In the genomic region with DNA sequence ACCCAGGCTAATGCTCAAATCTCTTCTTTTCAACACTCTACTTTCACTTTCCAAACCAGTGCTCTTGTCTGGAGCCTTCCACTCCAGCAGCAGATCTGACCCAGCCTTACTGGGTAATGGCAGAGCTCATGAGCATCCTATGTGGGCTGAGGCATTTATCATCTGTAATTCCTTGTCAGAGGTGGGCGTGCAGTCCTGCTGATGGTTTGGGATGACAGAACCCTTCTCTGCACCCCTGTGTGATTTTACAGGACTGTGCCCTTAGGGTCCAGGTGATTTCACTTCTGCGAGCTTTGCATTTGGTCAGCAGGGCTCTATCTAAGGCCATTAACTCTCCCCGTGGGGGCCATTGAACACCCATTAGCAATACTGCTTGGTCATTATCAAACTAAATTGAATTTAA, we compare ENCODE assay signal across 2 cellular contexts.
TF ChIP-seq lines count a peak whose summit lies in the region.

No MANE protein-coding gene starts in this region.

TF ChIP-seq in HEK293, 187 proteins besides CTCF, POLR2A, EP300 and RAD21 (continued from another document):
- TF ChIP-seq ZNF221 (tag by site-specific recombination; IDR thresholded peaks at IDR 0.05; ENCODE audit: borderline replicate concordance) (no peak), ZSCAN30 (tag by site-specific recombination; IDR thresholded peaks at IDR 0.05) (no peak), ZNF311 (tag by site-specific recombination; IDR thresholded peaks at IDR 0.05; ENCODE audit: borderline replicate concordance) (no peak), ZIC2 (tag by site-specific recombination; IDR thresholded peaks at IDR 0.05) (peak; percentile 96), ZNF610 (tag by site-specific recombination; IDR thresholded peaks at IDR 0.05; ENCODE audit: borderline replicate concordance) (no peak), MYNN (tag by site-specific recombination; IDR thresholded peaks at IDR 0.05; ENCODE audit: borderline replicate concordance) (no peak), GFI1B (tag by site-specific recombination; IDR thresholded peaks at IDR 0.05) (0 out of 2 replicates have a peak, but pooled peaks have one; percentile 17), GLIS1 (tag by site-specific recombination; IDR thresholded peaks at IDR 0.05) (peak; percentile 57), ZNF324 (tag by site-specific recombination; IDR thresholded peaks at IDR 0.05) (no peak), EGR2 (tag by site-specific recombination; IDR thresholded peaks at IDR 0.05; ENCODE audit: low read depth) (peak; percentile 72), ZBTB17 (tag by site-specific recombination; IDR thresholded peaks at IDR 0.05) (peak; percentile 52)

TF ChIP-seq in SK-N-SH, 30 proteins besides CTCF, POLR2A, EP300 and RAD21 (continued from another document):
- TF ChIP-seq, protein P1, sequence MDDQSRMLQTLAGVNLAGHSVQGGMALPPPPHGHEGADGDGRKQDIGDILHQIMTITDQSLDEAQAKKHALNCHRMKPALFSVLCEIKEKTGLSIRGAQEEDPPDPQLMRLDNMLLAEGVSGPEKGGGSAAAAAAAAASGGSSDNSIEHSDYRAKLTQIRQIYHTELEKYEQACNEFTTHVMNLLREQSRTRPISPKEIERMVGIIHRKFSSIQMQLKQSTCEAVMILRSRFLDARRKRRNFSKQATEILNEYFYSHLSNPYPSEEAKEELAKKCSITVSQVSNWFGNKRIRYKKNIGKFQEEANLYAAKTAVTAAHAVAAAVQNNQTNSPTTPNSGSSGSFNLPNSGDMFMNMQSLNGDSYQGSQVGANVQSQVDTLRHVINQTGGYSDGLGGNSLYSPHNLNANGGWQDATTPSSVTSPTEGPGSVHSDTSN (IDR thresholded peaks at IDR 0.05), result no peak
- TF ChIP-seq YY1 (IDR thresholded peaks at IDR 0.05; ENCODE audit: low read depth) (no peak), JUND (IDR thresholded peaks at IDR 0.05) (no peak), FOSL2 (IDR thresholded peaks at IDR 0.05; ENCODE audit: borderline replicate concordance, low read depth) (no peak), TAF1 (IDR thresholded peaks at IDR 0.05; ENCODE audit: borderline replicate concordance, low read depth, low read length) (no peak), TCF12 (IDR thresholded peaks at IDR 0.05) (peak; percentile 32; the same call in 1 of the 2 replicates), MEF2A (IDR thresholded peaks at IDR 0.05; ENCODE audit: borderline replicate concordance, low read depth) (no peak), GATA2 (CRISPR knock-in tag; IDR thresholded peaks at IDR 0.05) (peak; percentile 91), CHD2 (IDR thresholded peaks at IDR 0.05; ENCODE audit: low read length, partially characterized antibody) (peak; percentile 88), NRF1 (IDR thresholded peaks at IDR 0.05; ENCODE audit: low read depth, low read length) (no peak), RXRA (IDR thresholded peaks at IDR 0.05; ENCODE audit: borderline replicate concordance, low read depth) (no peak), MXI1 (IDR thresholded peaks at IDR 0.05; ENCODE audit: low read depth, low read length) (peak; percentile 81), NFIC (IDR thresholded peaks at IDR 0.05; ENCODE audit: borderline replicate concordance) (no peak), RCOR1 (IDR thresholded peaks at IDR 0.05; ENCODE audit: low read length) (peak; percentile 92; the same call in 1 of the 2 replicates)
- TF ChIP-seq, protein P2, sequence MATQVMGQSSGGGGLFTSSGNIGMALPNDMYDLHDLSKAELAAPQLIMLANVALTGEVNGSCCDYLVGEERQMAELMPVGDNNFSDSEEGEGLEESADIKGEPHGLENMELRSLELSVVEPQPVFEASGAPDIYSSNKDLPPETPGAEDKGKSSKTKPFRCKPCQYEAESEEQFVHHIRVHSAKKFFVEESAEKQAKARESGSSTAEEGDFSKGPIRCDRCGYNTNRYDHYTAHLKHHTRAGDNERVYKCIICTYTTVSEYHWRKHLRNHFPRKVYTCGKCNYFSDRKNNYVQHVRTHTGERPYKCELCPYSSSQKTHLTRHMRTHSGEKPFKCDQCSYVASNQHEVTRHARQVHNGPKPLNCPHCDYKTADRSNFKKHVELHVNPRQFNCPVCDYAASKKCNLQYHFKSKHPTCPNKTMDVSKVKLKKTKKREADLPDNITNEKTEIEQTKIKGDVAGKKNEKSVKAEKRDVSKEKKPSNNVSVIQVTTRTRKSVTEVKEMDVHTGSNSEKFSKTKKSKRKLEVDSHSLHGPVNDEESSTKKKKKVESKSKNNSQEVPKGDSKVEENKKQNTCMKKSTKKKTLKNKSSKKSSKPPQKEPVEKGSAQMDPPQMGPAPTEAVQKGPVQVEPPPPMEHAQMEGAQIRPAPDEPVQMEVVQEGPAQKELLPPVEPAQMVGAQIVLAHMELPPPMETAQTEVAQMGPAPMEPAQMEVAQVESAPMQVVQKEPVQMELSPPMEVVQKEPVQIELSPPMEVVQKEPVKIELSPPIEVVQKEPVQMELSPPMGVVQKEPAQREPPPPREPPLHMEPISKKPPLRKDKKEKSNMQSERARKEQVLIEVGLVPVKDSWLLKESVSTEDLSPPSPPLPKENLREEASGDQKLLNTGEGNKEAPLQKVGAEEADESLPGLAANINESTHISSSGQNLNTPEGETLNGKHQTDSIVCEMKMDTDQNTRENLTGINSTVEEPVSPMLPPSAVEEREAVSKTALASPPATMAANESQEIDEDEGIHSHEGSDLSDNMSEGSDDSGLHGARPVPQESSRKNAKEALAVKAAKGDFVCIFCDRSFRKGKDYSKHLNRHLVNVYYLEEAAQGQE (IDR thresholded peaks at IDR 0.05; ENCODE audit: low read depth, low read length), result no peak
- TF ChIP-seq, protein P3, sequence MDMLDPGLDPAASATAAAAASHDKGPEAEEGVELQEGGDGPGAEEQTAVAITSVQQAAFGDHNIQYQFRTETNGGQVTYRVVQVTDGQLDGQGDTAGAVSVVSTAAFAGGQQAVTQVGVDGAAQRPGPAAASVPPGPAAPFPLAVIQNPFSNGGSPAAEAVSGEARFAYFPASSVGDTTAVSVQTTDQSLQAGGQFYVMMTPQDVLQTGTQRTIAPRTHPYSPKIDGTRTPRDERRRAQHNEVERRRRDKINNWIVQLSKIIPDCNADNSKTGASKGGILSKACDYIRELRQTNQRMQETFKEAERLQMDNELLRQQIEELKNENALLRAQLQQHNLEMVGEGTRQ (IDR thresholded peaks at IDR 0.05; ENCODE audit: borderline replicate concordance, low read depth, low read length), result no peak
